Comparison of ENCODE assay signal across 10 cellular contexts in the genomic region with DNA sequence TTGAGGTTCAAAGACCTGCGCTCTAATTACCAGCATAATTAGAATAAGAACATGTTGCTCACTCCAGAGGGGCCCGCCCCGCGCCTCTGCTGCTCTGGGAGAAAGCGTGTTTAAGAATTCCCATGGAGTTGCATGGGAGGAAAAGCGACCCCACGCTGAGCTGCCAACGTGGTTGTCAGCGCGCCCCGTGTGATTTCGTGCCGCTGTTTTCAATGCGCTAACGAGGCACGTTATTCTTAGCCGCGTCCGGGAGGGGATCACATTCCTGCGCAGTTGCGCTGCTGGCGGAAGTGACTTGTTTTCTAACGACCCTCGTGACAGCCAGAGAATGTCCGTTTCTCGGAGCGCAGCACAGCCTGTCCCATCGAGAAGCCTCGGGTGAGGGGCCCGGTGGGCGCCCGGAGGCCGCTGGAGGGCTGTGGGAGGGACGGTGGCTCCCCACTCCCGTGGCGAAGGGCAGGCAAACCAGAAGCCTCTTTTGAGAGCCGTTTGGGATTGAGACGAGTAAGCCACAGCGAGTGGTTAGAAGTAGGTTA.
A peak's percentile ranks its signal among the peaks of the same experiment; 100 is the strongest.
DNase-seq lines count a peak whose midpoint lies in the region; ATAC-seq and TF ChIP-seq lines count a peak whose summit lies in the region.
"Had no signal": no experiment of that assay in that cellular context is flagged by ENCODE, and none has a peak within 500 bp of the region (broad histone marks: within the 10 kb centered on the region; RNA-seq: fewer than 3 reads in every experiment).

No MANE protein-coding gene starts in this region.

- intact Hi-C loops in gastrocnemius medialis (cut with DNase I; ENCODE audit: low total_unique reads) = no loop called here

- peaks cover 14% of the 10 kb centered on the region for H3K27me3 ChIP-seq in MG63
- H3K27me3 ChIP-seq in gastrocnemius medialis = peaks cover 18 to 30% (median 27%) of the 10 kb centered on the region in 3 donors

- ATAC-seq in gastrocnemius medialis (no peak), HG03457 (IDR thresholded peaks at IDR 0.05; ENCODE audit: unreplicated experiment) (no peak)
- ATAC-seq: T-helper 17 cell had no signal

- no peak for TF ChIP-seq POLR2A in gastrocnemius medialis (IDR thresholded peaks at IDR 0.05)

- in situ Hi-C loops in gastrocnemius medialis (cut with MboI; ENCODE audit: low sequenced_read_pairs in 4 of 4) = no loop called here

- TF ChIP-seq CTCF in coronary artery (IDR thresholded peaks at IDR 0.05) (no peak), gastrocnemius medialis (IDR thresholded peaks at IDR 0.05 in 4 of 5, conservative IDR thresholded peaks at IDR 0.05 in 1 of 5) (no peak), GM10266 (IDR thresholded peaks at IDR 0.05; ENCODE audit: control insufficient read depth, insufficient read depth, low read depth, missing control alignments) (no peak)

- H3K9me3 ChIP-seq in MG63 (no peaks in the 10 kb centered on the region), gastrocnemius medialis (no peaks in the 10 kb centered on the region)

- no peaks in the 10 kb centered on the region for H3K36me3 ChIP-seq in MG63
- no peaks in the 10 kb centered on the region for H3K36me3 ChIP-seq in gastrocnemius medialis

- H3K27ac ChIP-seq in coronary artery (no peak overlapping the region), gastrocnemius medialis (no peak overlapping the region)

- H3K4me3 ChIP-seq in MG63 (peak overlapping the region; percentile 11; the same call in 1 of the 2 replicates), coronary artery (peak overlapping the region; percentile 27), gastrocnemius medialis (peak overlapping the region; percentile 9 to 17 (median 13))

- DNase-seq in MG63 (peak; percentile 24), coronary artery (ENCODE audit: low spot score) (peak; percentile 43), islet precursor cell (peak; percentile 87), gastrocnemius medialis (no peak), cerebellar nuclear complex (lab: John Stamatoyannopoulos, UW) (no peak), GM10266 (ENCODE audit: extremely low spot score) (no peak)
- DNase-seq: NCI-H1694, right cardiac atrium, T-helper 17 cell had no signal

- no peaks in the 10 kb centered on the region for H3K4me1 ChIP-seq in gastrocnemius medialis

Comparison
In these comparisons a context has a peak if more than half of its experiments do, and no peak if none do; other contexts are left out.
1. DNase-seq: peak in MG63 (single experiment), coronary artery (single experiment) and islet precursor cell (single experiment); none in gastrocnemius medialis (0 of 2), cerebellar nuclear complex (0 of 2) and GM10266 (single experiment).
2. Peak in every context shown above with its lines, with median percentiles within 50 percentile points of each other: H3K4me3 ChIP-seq.